Comparison of ENCODE assay signal across 1 cellular context in the genomic region with DNA sequence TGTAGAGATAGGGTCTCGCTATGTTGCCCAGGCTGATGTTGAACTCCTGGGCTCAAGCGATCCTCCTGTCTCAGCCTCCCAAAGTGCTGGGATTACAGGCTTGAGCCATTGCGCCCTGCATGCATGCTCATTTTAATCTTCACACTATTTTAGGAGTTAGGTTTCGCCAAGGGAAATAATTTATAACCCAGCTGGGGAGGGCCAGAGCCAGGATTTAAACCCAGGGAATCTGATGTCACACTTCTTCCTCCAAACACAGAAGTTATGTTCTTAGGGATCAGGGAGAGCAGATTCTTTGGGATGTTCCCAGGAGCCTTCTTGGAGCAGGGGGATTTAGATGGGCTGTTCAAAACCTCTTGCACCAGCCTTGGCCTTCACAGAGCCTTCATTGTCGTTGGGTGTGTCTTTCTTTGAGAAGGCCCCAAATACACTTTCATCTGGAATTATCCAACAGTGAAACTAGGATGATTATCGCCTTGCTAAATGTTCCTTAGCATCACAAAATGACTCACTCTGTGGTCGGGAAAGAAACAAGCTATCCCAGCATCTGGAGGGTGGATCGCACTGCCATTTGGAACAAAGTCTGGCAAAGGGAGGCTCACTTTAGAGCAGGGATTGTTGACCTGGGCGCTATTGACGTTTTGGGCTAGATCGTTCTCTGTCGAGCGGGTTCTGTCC.
TF ChIP-seq lines count a peak whose summit lies in the region.

No MANE protein-coding gene starts in this region.

TF ChIP-seq in SK-N-SH, 30 proteins besides CTCF, POLR2A, EP300 and RAD21:
- TF ChIP-seq, protein P1, sequence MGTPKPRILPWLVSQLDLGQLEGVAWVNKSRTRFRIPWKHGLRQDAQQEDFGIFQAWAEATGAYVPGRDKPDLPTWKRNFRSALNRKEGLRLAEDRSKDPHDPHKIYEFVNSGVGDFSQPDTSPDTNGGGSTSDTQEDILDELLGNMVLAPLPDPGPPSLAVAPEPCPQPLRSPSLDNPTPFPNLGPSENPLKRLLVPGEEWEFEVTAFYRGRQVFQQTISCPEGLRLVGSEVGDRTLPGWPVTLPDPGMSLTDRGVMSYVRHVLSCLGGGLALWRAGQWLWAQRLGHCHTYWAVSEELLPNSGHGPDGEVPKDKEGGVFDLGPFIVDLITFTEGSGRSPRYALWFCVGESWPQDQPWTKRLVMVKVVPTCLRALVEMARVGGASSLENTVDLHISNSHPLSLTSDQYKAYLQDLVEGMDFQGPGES (IDR thresholded peaks at IDR 0.05; ENCODE audit: low read depth, low read length): no peak
- TF ChIP-seq EZH2phosphoT487 (IDR thresholded peaks at IDR 0.05; ENCODE audit: borderline replicate concordance, low read depth): no peak
- no peak for TF ChIP-seq CHD2 (IDR thresholded peaks at IDR 0.05; ENCODE audit: low read length, partially characterized antibody)
- no peak for TF ChIP-seq FOXM1 (IDR thresholded peaks at IDR 0.05; ENCODE audit: low read depth)
- no peak for TF ChIP-seq TAF1 (IDR thresholded peaks at IDR 0.05; ENCODE audit: borderline replicate concordance, low read depth, low read length)
- TF ChIP-seq RCOR1 (IDR thresholded peaks at IDR 0.05; ENCODE audit: low read length): no peak
- TF ChIP-seq, protein P2, sequence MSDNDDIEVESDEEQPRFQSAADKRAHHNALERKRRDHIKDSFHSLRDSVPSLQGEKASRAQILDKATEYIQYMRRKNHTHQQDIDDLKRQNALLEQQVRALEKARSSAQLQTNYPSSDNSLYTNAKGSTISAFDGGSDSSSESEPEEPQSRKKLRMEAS (IDR thresholded peaks at IDR 0.05; ENCODE audit: low read depth): no peak
- no peak for TF ChIP-seq TCF12 (IDR thresholded peaks at IDR 0.05)
- TF ChIP-seq FOXJ3 (CRISPR knock-in tag; IDR thresholded peaks at IDR 0.05): no peak
- no peak for TF ChIP-seq FOSL2 (IDR thresholded peaks at IDR 0.05; ENCODE audit: borderline replicate concordance, low read depth)
- TF ChIP-seq TEAD4 (IDR thresholded peaks at IDR 0.05; ENCODE audit: borderline replicate concordance, insufficient read depth): no peak
- no peak for TF ChIP-seq YY1 (IDR thresholded peaks at IDR 0.05; ENCODE audit: low read depth)
- no peak for TF ChIP-seq MXI1 (IDR thresholded peaks at IDR 0.05; ENCODE audit: low read depth, low read length)
- no peak for TF ChIP-seq SMC3 (IDR thresholded peaks at IDR 0.05; ENCODE audit: low read depth, low read length)
